Comparison of ENCODE assay signal across 8 cellular contexts in genomic region chr12:14364583-14365271, GRCh38. TPM values are rescaled to one million over a fixed set of nuclear protein-coding genes. Genes with fewer than 3 reads are reported as not detected.
DNase-seq lines count a peak whose midpoint lies in the region; ATAC-seq and TF ChIP-seq lines count a peak whose summit lies in the region.

No MANE protein-coding gene starts in this region.

- ATAC-seq in HG03280 (IDR thresholded peaks at IDR 0.05; ENCODE audit: unreplicated experiment) (no peak), GM18909 (IDR thresholded peaks at IDR 0.05; ENCODE audit: poor library complexity, unreplicated experiment) (no peak)

- peaks cover 3% of the 10 kb centered on the region for H3K9me3 ChIP-seq in WERI-Rb-1 (ENCODE audit: severe bottlenecking)
- H3K9me3 ChIP-seq in skeletal muscle tissue (ENCODE audit: control insufficient read depth in 3 of 3, low read length in 3 of 3) = no peaks in the 10 kb centered on the region

- H3K27ac ChIP-seq in WERI-Rb-1 = peak overlapping the region; percentile 96
- peak overlapping the region; percentile 98 for H3K27ac ChIP-seq in skeletal muscle tissue (ENCODE audit: low read depth, low read length)

- no peaks in the 10 kb centered on the region for H3K27me3 ChIP-seq in WERI-Rb-1 (ENCODE audit: insufficient read depth, low read depth, severe bottlenecking)
- no peaks in the 10 kb centered on the region for H3K27me3 ChIP-seq in skeletal muscle tissue (ENCODE audit: control insufficient read depth in 3 of 3, insufficient read depth in 3 of 3, low read length in 3 of 3)

- no peaks in the 10 kb centered on the region for H3K36me3 ChIP-seq in WERI-Rb-1
- no peaks in the 10 kb centered on the region for H3K36me3 ChIP-seq in skeletal muscle tissue (ENCODE audit: control insufficient read depth in 3 of 3, insufficient read depth in 3 of 3, low read length in 3 of 3)

- DNase-seq in GM12865 (ENCODE audit: low read depth) = no peak
- DNase-seq in WERI-Rb-1 = no peak
- no peak for DNase-seq in fibroblast of the aortic adventitia (ENCODE audit: low read depth)
- no peak for DNase-seq in ACHN
- DNase-seq in NCI-H1694 (lab: John Stamatoyannopoulos, UW) = no peak

- in situ Hi-C loops in ACHN (cut with HindIII; ENCODE audit: low pct_ligation_motif_present, low pct_unique_long_range_greater_than_20kb, low sequenced_read_pairs) = no loop called here

- peak overlapping the region; percentile 23 to 91 (median 83) for H3K9ac ChIP-seq in skeletal muscle tissue (ENCODE audit: low read depth in 1 of 3, low read length in 3 of 3)

- TF ChIP-seq CTCF in GM12865 (IDR thresholded peaks at IDR 0.05; ENCODE audit: insufficient read depth, low read depth, low read length, missing control alignments) (no peak), WERI-Rb-1 (IDR thresholded peaks at IDR 0.05; ENCODE audit: low read depth, low read length) (no peak), fibroblast of the aortic adventitia (IDR thresholded peaks at IDR 0.05; ENCODE audit: insufficient read depth, low read length) (no peak)

- H3K4me1 ChIP-seq in skeletal muscle tissue (ENCODE audit: control insufficient read depth in 3 of 3, insufficient read depth in 3 of 3, low read length in 3 of 3) = peaks cover 0 to 3% (median 0%) of the 10 kb centered on the region in 3 donors

- H3K4me3 ChIP-seq in GM12865 (ENCODE audit: low read depth, low read length) (peak overlapping the region; percentile 91), WERI-Rb-1 (ENCODE audit: low read depth, low read length) (peak overlapping the region; percentile 45), fibroblast of the aortic adventitia (ENCODE audit: low read depth, low read length) (peak overlapping the region; percentile 83), skeletal muscle tissue (ENCODE audit: low read length in 3 of 3) (peak overlapping the region; percentile 77 to 93 (median 90))

RNA-seq across cellular contexts. Expression of gene ATF7IP, which starts 0.8 kb away (rescaled TPM):
- 48.1 and 164 TPM in 2 replicates for total RNA-seq in fibroblast of the aortic adventitia (ENCODE audit: low replicate concordance)
- 32.9 TPM for total RNA-seq in skeletal muscle tissue
